ENCODE assay signal across 8 cellular contexts in genomic region chr1:151165738-151166505, GRCh38. TPM values are rescaled to one million over a fixed set of nuclear protein-coding genes. Genes with fewer than 3 reads are reported as not detected.
A peak's percentile ranks its signal among the peaks of the same experiment; 100 is the strongest.
DNase-seq lines count a peak whose midpoint lies in the region; ATAC-seq, FAIRE-seq and TF ChIP-seq lines count a peak whose summit lies in the region.

A gene with protein sequence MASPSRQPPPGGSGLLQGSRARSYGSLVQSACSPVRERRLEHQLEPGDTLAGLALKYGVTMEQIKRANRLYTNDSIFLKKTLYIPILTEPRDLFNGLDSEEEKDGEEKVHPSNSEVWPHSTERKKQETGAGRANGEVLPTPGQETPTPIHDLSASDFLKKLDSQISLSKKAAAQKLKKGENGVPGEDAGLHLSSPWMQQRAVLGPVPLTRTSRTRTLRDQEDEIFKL (minus strand): TSS chr1:151165902. CDS start chr1:151165258, 644 bp downstream.
A gene with protein sequence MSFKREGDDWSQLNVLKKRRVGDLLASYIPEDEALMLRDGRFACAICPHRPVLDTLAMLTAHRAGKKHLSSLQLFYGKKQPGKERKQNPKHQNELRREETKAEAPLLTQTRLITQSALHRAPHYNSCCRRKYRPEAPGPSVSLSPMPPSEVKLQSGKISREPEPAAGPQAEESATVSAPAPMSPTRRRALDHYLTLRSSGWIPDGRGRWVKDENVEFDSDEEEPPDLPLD (plus strand): TSS chr1:151166144. CDS start chr1:151166153, 9 bp downstream.

- peak; percentile 95 for ATAC-seq in HG02798 (IDR thresholded peaks at IDR 0.05; ENCODE audit: poor library complexity, unreplicated experiment)

- H3K27ac ChIP-seq in adipose tissue (ENCODE audit: low read depth, low read length) (peak within 1 kb of the TSS; percentile 46), parathyroid adenoma (peak within 1 kb of the TSS; percentile 91), tibial artery (peak within 1 kb of the TSS; percentile 92 to 96)

- TF ChIP-seq POLR2A in GM12891 (IDR thresholded peaks at IDR 0.05; ENCODE audit: low read depth, low read length) = peak; percentile 90

- DNase-seq in GM12891 (ENCODE audit: insufficient read length, low spot score) (peak; percentile 80), NCI-H1436 (lab: John Stamatoyannopoulos, UW) (peak; percentile 96), SW480 (ENCODE audit: low spot score) (peak; percentile 97), cardiac septum (ENCODE audit: low spot score) (peak; percentile 99), tibial artery (peak; percentile 97 to 99)

- H3K4me2 ChIP-seq in parathyroid adenoma (ENCODE audit: low read length) = peak within 1 kb of the TSS; percentile 92

- H3K36me3 ChIP-seq in parathyroid adenoma (ENCODE audit: control insufficient read depth, insufficient read depth, low read length) = no peaks in the 10 kb centered on the region
- peaks cover 17 to 53% (median 36%) of the 10 kb centered on the region in 3 donors for H3K36me3 ChIP-seq in tibial artery

- H3K27me3 ChIP-seq in parathyroid adenoma (ENCODE audit: control insufficient read depth, insufficient read depth, low read length) (no peaks in the 10 kb centered on the region), tibial artery (no peaks in the 10 kb centered on the region)

- H3K79me2 ChIP-seq in parathyroid adenoma = peaks cover 3% of the 10 kb centered on the region

- peak within 1 kb of the TSS; percentile 90 for H2AFZ ChIP-seq in parathyroid adenoma

- H3K9ac ChIP-seq in parathyroid adenoma = peak within 1 kb of the TSS; percentile 29

- H3K9me3 ChIP-seq in parathyroid adenoma (ENCODE audit: control insufficient read depth, low read length) = no peaks in the 10 kb centered on the region
- H3K9me3 ChIP-seq in tibial artery = no peaks in the 10 kb centered on the region

- 0% methylated on average over 38 of the region's 38 CpGs for WGBS in adipose tissue, 3 donors

- no peaks in the 10 kb centered on the region for H3K4me1 ChIP-seq in parathyroid adenoma
- peaks cover 0 to 33% (median 17%) of the 10 kb centered on the region in 4 donors for H3K4me1 ChIP-seq in tibial artery

- peak; percentile 94 for FAIRE-seq in GM12891 (lab: Jason Lieb, UNC)

- H3K4me3 ChIP-seq in parathyroid adenoma (ENCODE audit: low read depth, low read length) (peak within 1 kb of the TSS; percentile 86), tibial artery (peak within 1 kb of the TSS; percentile 67 to 76)

- intact Hi-C loops in cardiac septum (cut with DNase I) (loop anchor here (5.0 kb wide), 1 partner anchor 161 kb away; the partner anchor contains the start of gene PI4KB), tibial artery (cut with DNase I; ENCODE audit: low total_unique reads) (no loop called here)

- TF ChIP-seq CTCF in parathyroid adenoma (IDR thresholded peaks at IDR 0.05) (peak; percentile 7), tibial artery (IDR thresholded peaks at IDR 0.05) (peak in 1 of 2 experiments; percentile 50)

TF ChIP-seq in GM12891, 5 proteins besides CTCF, POLR2A, EP300 and RAD21:
- TF ChIP-seq TAF1 (IDR thresholded peaks at IDR 0.05; ENCODE audit: low read depth, low read length) (peak; percentile 64), POU2F2 (IDR thresholded peaks at IDR 0.05; ENCODE audit: low read depth, low read length) (peak; percentile 95), SPI1 (IDR thresholded peaks at IDR 0.05; ENCODE audit: low read depth, low read length) (peak; percentile 83), PAX5 (IDR thresholded peaks at IDR 0.05; ENCODE audit: insufficient read depth, low read length, severe bottlenecking) (no peak), POLR2AphosphoS5 (IDR thresholded peaks at IDR 0.05; ENCODE audit: low read depth, low read length) (peak; percentile 85)

RNA-seq across cellular contexts. Expression of the first gene that starts in this region (rescaled TPM):
- polyA plus RNA-seq in GM12891 (2012; ENCODE audit: low read depth, missing spikeins) = 2.1 TPM
- 1 to 10 TPM; 3.3 to 5.3 (median 3.9) TPM for polyA plus RNA-seq in adipose tissue
- 12.5 TPM for total RNA-seq in cardiac septum

RNA-seq across cellular contexts. Expression of the second gene that starts in this region (rescaled TPM):
- polyA plus RNA-seq in GM12891 (2012; ENCODE audit: low read depth, missing spikeins) = 57.4 TPM
- polyA plus RNA-seq in adipose tissue = 10 to 100 TPM; 16.7 to 39.8 (median 29.7) TPM
- 20.7 TPM for total RNA-seq in cardiac septum

Comparison
In these comparisons a context has a peak if more than half of its experiments do, and no peak if none do; other contexts are left out.
1. Peak in every context shown above with its lines: DNase-seq, ATAC-seq, H3K4me3 ChIP-seq and H3K27ac ChIP-seq.